Comparison of ENCODE assay signal across 14 cellular contexts in the genomic region with DNA sequence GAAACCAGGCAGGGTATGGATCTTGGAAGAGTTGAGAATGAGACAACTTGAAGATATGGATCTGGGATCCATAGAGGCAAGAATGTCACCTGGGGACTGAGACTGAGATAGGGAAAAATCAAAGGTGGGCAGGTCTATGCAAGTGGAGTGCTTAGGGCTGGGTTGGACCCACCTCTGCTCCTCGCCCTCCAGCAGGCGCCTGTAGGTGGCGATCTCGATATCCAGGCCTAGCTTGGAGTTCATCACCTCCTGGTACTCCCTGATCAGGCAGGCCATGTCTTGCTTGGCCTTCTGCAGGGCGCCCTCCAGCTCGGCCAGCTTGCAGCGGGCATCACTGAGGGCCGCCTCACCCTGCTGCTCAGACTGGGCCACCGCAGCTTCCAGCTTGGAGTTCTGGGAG. TPM values are rescaled to one million over a fixed set of nuclear protein-coding genes. Genes with fewer than 3 reads are reported as not detected.
DNase-seq lines count a peak whose midpoint lies in the region; ATAC-seq and TF ChIP-seq lines count a peak whose summit lies in the region.
"Not testable (repeated sequence)": the region's sequence is repeated elsewhere in the genome, so short reads cannot be mapped to it uniquely, and the experiment has no call there.
"Had no signal": no experiment of that assay in that cellular context is flagged by ENCODE, and none has a peak within 500 bp of the region (broad histone marks: within the 10 kb centered on the region; RNA-seq: fewer than 3 reads in every experiment).

No MANE protein-coding gene starts in this region.

- not testable (repeated sequence) for H2AFZ ChIP-seq in Karpas-422 (ENCODE audit: low read length); PC-9; smooth muscle cell (ENCODE audit: low read depth)

- DNase-seq in A673 (ENCODE audit: low spot score): peak; percentile 18
- not testable (repeated sequence) for DNase-seq in GM10266 (ENCODE audit: extremely low spot score); smooth muscle cell (lab: John Stamatoyannopoulos, UW; ENCODE audit: unreplicated experiment)
- DNase-seq in Karpas-422: peak; percentile 79
- peak in 1 of 2 experiments; percentile 25 for DNase-seq in PC-9
- DNase-seq in activated CD8-positive, alpha-beta T cell treated with anti-CD3 and anti-CD28 coated beads, Interleukin-2, amount 10 ng/mL, durations not matched to agents 7 days and 5 days: peak; percentile 55
- peak; percentile 14 for DNase-seq in cerebellar cortex (ENCODE audit: low spot score)
- peak; percentile 73 for DNase-seq in iPS-NIHi11 (ENCODE audit: low spot score)

- H3K27ac ChIP-seq in A673 (ENCODE audit: low read depth, low read length, poor library complexity, severe bottlenecking); Karpas-422 (ENCODE audit: low read length); PC-9; smooth muscle cell (ENCODE audit: low read depth): not testable (repeated sequence)

- not testable (repeated sequence) for BruUV-seq in A673 (replicated peaks; lab: Mats Ljungman, UMichigan); PC-9 (replicated peaks; lab: Mats Ljungman, UMichigan)

- not testable (repeated sequence) for H3K27me3 ChIP-seq in A673 (replicated peaks; ENCODE audit: insufficient read depth, low read depth, low read length, poor library complexity); Karpas-422 (ENCODE audit: low read length); PC-9 (ENCODE audit: insufficient read depth, low read depth)
- H3K27me3 ChIP-seq in smooth muscle cell (ENCODE audit: low read depth): peaks cover 43% of the 10 kb centered on the region

- not testable (repeated sequence) for H3K27ac Mint-ChIP-seq in activated CD8-positive, alpha-beta T cell treated with anti-CD3 and anti-CD28 coated beads, Interleukin-2, amount 10 ng/mL, durations not matched to agents 7 days and 5 days

- not testable (repeated sequence) for H3K9me3 ChIP-seq in A673 (ENCODE audit: low read depth, low read length, poor library complexity, severe bottlenecking); Karpas-422 (ENCODE audit: low read length); PC-9 (ENCODE audit: insufficient read depth, low read depth); smooth muscle cell (replicated peaks; ENCODE audit: low read depth)

- H3K9me2 ChIP-seq in Karpas-422 (replicated peaks; ENCODE audit: insufficient read depth, low read length); PC-9 (ENCODE audit: insufficient read depth): not testable (repeated sequence)

- H3K4me1 Mint-ChIP-seq in activated CD8-positive, alpha-beta T cell treated with anti-CD3 and anti-CD28 coated beads, Interleukin-2, amount 10 ng/mL, durations not matched to agents 7 days and 5 days (ENCODE audit: low read depth): not testable (repeated sequence)

- not testable (repeated sequence) for H3K9ac ChIP-seq in Karpas-422 (ENCODE audit: low read length); smooth muscle cell (ENCODE audit: low read depth)

- intact Hi-C loops in A673 (cut with micrococcal nuclease; ENCODE audit: unreplicated experiment); PC-9 (cut with micrococcal nuclease; ENCODE audit: unreplicated experiment): not testable (repeated sequence)

- not testable (repeated sequence) for H3K4me1 ChIP-seq in A673 (ENCODE audit: insufficient read depth, low read length, poor library complexity, severe bottlenecking); Karpas-422 (ENCODE audit: low read length); PC-9 (replicated peaks; ENCODE audit: insufficient read depth); smooth muscle cell (ENCODE audit: low read depth)

- POLR2A ChIA-PET in A673 (lab: Charles Lee; ENCODE audit: low non-redundant PET); PC-9 (lab: Charles Lee; ENCODE audit: unreplicated experiment); activated CD8-positive, alpha-beta T cell treated with anti-CD3 and anti-CD28 coated beads, Interleukin-2, amount 10 ng/mL, durations not matched to agents 7 days and 5 days (lab: Charles Lee): not testable (repeated sequence)

- not testable (repeated sequence) for H3K9me3 Mint-ChIP-seq in activated CD8-positive, alpha-beta T cell treated with anti-CD3 and anti-CD28 coated beads, Interleukin-2, amount 10 ng/mL, durations not matched to agents 7 days and 5 days (ENCODE audit: insufficient read depth)

- 50% methylated on average over 9 of the region's 9 CpGs for WGBS in smooth muscle cell (ENCODE audit: low lambda C conversion rate)

- H3K4me2 ChIP-seq in Karpas-422 (ENCODE audit: low read depth, low read length, poor library complexity, severe bottlenecking); PC-9; smooth muscle cell: not testable (repeated sequence)

- TF ChIP-seq CTCF in A673 (conservative IDR thresholded peaks at IDR 0.05; ENCODE audit: low read depth, low read length) (peak; percentile 56), GM10266 (IDR thresholded peaks at IDR 0.05; ENCODE audit: control insufficient read depth, insufficient read depth, low read depth, missing control alignments) (peak; percentile 53), PC-9 (conservative IDR thresholded peaks at IDR 0.05) (peak; percentile 43; the same call in 1 of the 2 replicates), smooth muscle cell (IDR thresholded peaks at IDR 0.05; ENCODE audit: borderline replicate concordance, insufficient read depth, poor library complexity, severe bottlenecking) (peak; percentile 23)

- CTCF ChIA-PET in A673 (lab: Charles Lee): interaction anchor here (0.5 kb wide), 1 partner anchor 90 kb away, joined by 3 read pairs; no protein-coding TSS in a partner anchor
- CTCF ChIA-PET in PC-9 (lab: Charles Lee): not testable (repeated sequence)
- CTCF ChIA-PET in activated CD8-positive, alpha-beta T cell treated with anti-CD3 and anti-CD28 coated beads, Interleukin-2, amount 10 ng/mL, durations not matched to agents 7 days and 5 days (lab: Charles Lee): interaction anchor here (1.3 to 2.9 kb wide), 4 partner anchors 11 to 159 kb away, joined by 3 to 15 read pairs (median 6); no protein-coding TSS in a partner anchor

- H3K4me3 ChIP-seq in A673 (ENCODE audit: low read depth, low read length, poor library complexity, severe bottlenecking); Karpas-422 (ENCODE audit: low read length); PC-9; smooth muscle cell: not testable (repeated sequence)

- H3F3A ChIP-seq in PC-9 (ENCODE audit: insufficient read depth, low read depth); smooth muscle cell (ENCODE audit: low read depth): not testable (repeated sequence)

- H3K36me3 ChIP-seq in A673 (ENCODE audit: insufficient read depth, low read length, poor library complexity, severe bottlenecking); Karpas-422 (ENCODE audit: insufficient read depth, low read length); PC-9 (ENCODE audit: low read depth); smooth muscle cell (ENCODE audit: low read depth): not testable (repeated sequence)

- not testable (repeated sequence) for H3K36me3 Mint-ChIP-seq in activated CD8-positive, alpha-beta T cell treated with anti-CD3 and anti-CD28 coated beads, Interleukin-2, amount 10 ng/mL, durations not matched to agents 7 days and 5 days (ENCODE audit: low read depth)

- H4K20me1 ChIP-seq in Karpas-422 (ENCODE audit: insufficient read depth, low read depth, low read length); PC-9 (ENCODE audit: insufficient read depth); smooth muscle cell (ENCODE audit: low read depth): not testable (repeated sequence)

- H3K79me2 ChIP-seq in Karpas-422 (ENCODE audit: low read length); PC-9 (ENCODE audit: low read depth); smooth muscle cell (ENCODE audit: low read depth): not testable (repeated sequence)

- peaks cover 39% of the 10 kb centered on the region for H3K27me3 Mint-ChIP-seq in activated CD8-positive, alpha-beta T cell treated with anti-CD3 and anti-CD28 coated beads, Interleukin-2, amount 10 ng/mL, durations not matched to agents 7 days and 5 days (ENCODE audit: low read depth)

- not testable (repeated sequence) for H3K4me3 Mint-ChIP-seq in activated CD8-positive, alpha-beta T cell treated with anti-CD3 and anti-CD28 coated beads, Interleukin-2, amount 10 ng/mL, durations not matched to agents 7 days and 5 days

- ATAC-seq in activated CD8-positive, alpha-beta T cell treated with anti-CD3 and anti-CD28 coated beads, Interleukin-2, amount 10 ng/mL, durations not matched to agents 7 days and 5 days: not testable (repeated sequence)

RNA-seq across cellular contexts. Expression of gene KRT83, which starts 5.5 kb away (rescaled TPM):
- not detected in 2 replicates for total RNA-seq in A673 (2021)
- total RNA-seq in Karpas-422 (2014; rRNA removed; shearing (Covaris generic); ENCODE audit: low replicate concordance): not detected in 2 replicates
- 0.43 TPM in 1 of 2 replicates, not detected in the other for total RNA-seq in PC-9 (2021)
- not detected for total RNA-seq in activated CD8-positive, alpha-beta T cell treated with anti-CD3 and anti-CD28 coated beads, Interleukin-2, amount 10 ng/mL, durations not matched to agents 7 days and 5 days
- not detected in 2 replicates for total RNA-seq in smooth muscle cell
- not detected in 2 replicates for polyA plus RNA-seq in smooth muscle cell
- total RNA-seq: glomerular endothelial cell; H4; left lobe of liver; natural killer cell treated with Interleukin-12 subunit alpha and Interleukin-12 subunit beta and Interleukin-15 and Interleukin-18, amount 100 ng/mL, for 72 hours; T-helper 2 cell treated with Interferon-gamma antibody and Interleukin-4, amounts not matched to agents 100 ng/mL and 5 ng/mL, for 36 hours had no signal

RNA-seq across cellular contexts. Expression of gene KRT81, which starts 24.4 kb away (rescaled TPM):
- 0.20 and 0.30 TPM in 2 replicates for total RNA-seq in A673 (2021)
- total RNA-seq in Karpas-422 (2014; rRNA removed; shearing (Covaris generic); ENCODE audit: low replicate concordance): not detected in 2 replicates
- total RNA-seq in PC-9 (2021): 2.5 and 4.3 TPM in 2 replicates
- under 1 TPM; 0.29 to 0.42 TPM for total RNA-seq in activated CD8-positive, alpha-beta T cell treated with anti-CD3 and anti-CD28 coated beads, Interleukin-2, amount 10 ng/mL, durations not matched to agents 7 days and 5 days
- 0.18 and 1.4 TPM in 2 replicates for total RNA-seq in smooth muscle cell
- 0.49 and 1.7 TPM in 2 replicates for polyA plus RNA-seq in smooth muscle cell
- total RNA-seq: glomerular endothelial cell had no signal

RNA-seq across cellular contexts. Expression of gene KRT86, which starts 41.3 kb away (rescaled TPM):
- total RNA-seq in A673 (2021) (not detected in 2 replicates), PC-9 (2021) (2.7 and 5.7 TPM in 2 replicates), smooth muscle cell (not detected in 2 replicates)
- total RNA-seq in Karpas-422 (2014; rRNA removed; shearing (Covaris generic); ENCODE audit: low replicate concordance): not detected in 2 replicates
- total RNA-seq in activated CD8-positive, alpha-beta T cell treated with anti-CD3 and anti-CD28 coated beads, Interleukin-2, amount 10 ng/mL, durations not matched to agents 7 days and 5 days: 1 to 10 TPM; 1.1 TPM
- polyA plus RNA-seq in smooth muscle cell: not detected in 2 replicates
- total RNA-seq: glomerular endothelial cell, left lobe of liver had no signal

RNA-seq across cellular contexts. Expression of gene KRT85, which starts 51.6 kb away (rescaled TPM):
- not detected in 2 replicates for total RNA-seq in A673 (2021)
- not detected in 2 replicates for total RNA-seq in Karpas-422 (2014; rRNA removed; shearing (Covaris generic); ENCODE audit: low replicate concordance)
- total RNA-seq in PC-9 (2021): not detected in 2 replicates
- total RNA-seq in activated CD8-positive, alpha-beta T cell treated with anti-CD3 and anti-CD28 coated beads, Interleukin-2, amount 10 ng/mL, durations not matched to agents 7 days and 5 days: not detected
- total RNA-seq in smooth muscle cell: not detected in 2 replicates
- polyA plus RNA-seq in smooth muscle cell: not detected in 2 replicates
- total RNA-seq: glomerular endothelial cell; H4; left lobe of liver; natural killer cell treated with Interleukin-12 subunit alpha and Interleukin-12 subunit beta and Interleukin-15 and Interleukin-18, amount 100 ng/mL, for 72 hours; T-helper 2 cell treated with Interferon-gamma antibody and Interleukin-4, amounts not matched to agents 100 ng/mL and 5 ng/mL, for 36 hours; thyroid gland had no signal
